Comparison of ENCODE assay signal across 14 cellular contexts in genomic region chr1:16085521-16085920, GRCh38. TPM values are rescaled to one million over a fixed set of nuclear protein-coding genes. Genes with fewer than 3 reads are reported as not detected.
DNase-seq lines count a peak whose midpoint lies in the region; ATAC-seq, FAIRE-seq and TF ChIP-seq lines count a peak whose summit lies in the region.
"Had no signal": no experiment of that assay in that cellular context is flagged by ENCODE, and none has a peak within 500 bp of the region (broad histone marks: within the 10 kb centered on the region; RNA-seq: fewer than 3 reads in every experiment).

No MANE protein-coding gene starts in this region.

- H4K20me1 ChIP-seq in OCI-LY3 (ENCODE audit: insufficient read depth, low read length) (no peaks in the 10 kb centered on the region), endothelial cell of umbilical vein (replicated peaks; ENCODE audit: control insufficient read depth, extremely low read depth, insufficient read depth, low read length) (no peaks in the 10 kb centered on the region)

- CTCF ChIA-PET in endothelial cell of umbilical vein (lab: Charles Lee) = no interaction called here

- POLR2A ChIA-PET in endothelial cell of umbilical vein (lab: Charles Lee) = no interaction called here

- H3K36me3 ChIP-seq in OCI-LY3 (replicated peaks; ENCODE audit: low read depth, low read length) (no peaks in the 10 kb centered on the region), endothelial cell of umbilical vein (ENCODE audit: control insufficient read depth in 2 of 2, extremely low read depth in 1 of 2, insufficient read depth in 2 of 2, low read length in 2 of 2) (no peaks in the 10 kb centered on the region), upper lobe of right lung (no peaks in the 10 kb centered on the region)

- H3K27ac ChIP-seq in OCI-LY3 (ENCODE audit: low read length) (no peak overlapping the region), endothelial cell of umbilical vein (ENCODE audit: insufficient read depth, low read depth, low read length) (no peak overlapping the region), upper lobe of right lung (no peak overlapping the region)

- TF ChIP-seq POLR2A in GM12891 (IDR thresholded peaks at IDR 0.05; ENCODE audit: low read depth, low read length) (no peak), endothelial cell of umbilical vein (IDR thresholded peaks at IDR 0.05; ENCODE audit: low read depth, low read length) (no peak)

- H3K79me2 ChIP-seq in OCI-LY3 (ENCODE audit: low read length) = no peaks in the 10 kb centered on the region
- H3K79me2 ChIP-seq in endothelial cell of umbilical vein (ENCODE audit: control insufficient read depth, insufficient read depth, low read length) = no peaks in the 10 kb centered on the region

- H3K27me3 ChIP-seq in OCI-LY3 (ENCODE audit: low read depth, low read length) = no peaks in the 10 kb centered on the region
- no peaks in the 10 kb centered on the region for H3K27me3 ChIP-seq in endothelial cell of umbilical vein (ENCODE audit: control insufficient read depth in 2 of 2, insufficient read depth in 2 of 2, low read length in 2 of 2)
- no peaks in the 10 kb centered on the region for H3K27me3 ChIP-seq in upper lobe of right lung

- H3K9me3 ChIP-seq in OCI-LY3 (ENCODE audit: insufficient read depth, low read length) (no peaks in the 10 kb centered on the region), endothelial cell of umbilical vein (replicated peaks; ENCODE audit: control insufficient read depth, insufficient read depth, low read length) (no peaks in the 10 kb centered on the region), upper lobe of right lung (no peaks in the 10 kb centered on the region)

- H3K9ac ChIP-seq in OCI-LY3 (ENCODE audit: low read length) = no peak overlapping the region
- no peak overlapping the region for H3K9ac ChIP-seq in endothelial cell of umbilical vein (replicated peaks; ENCODE audit: extremely low read depth, insufficient read depth, low read length)

- peak; percentile 17 for ATAC-seq in upper lobe of right lung
- ATAC-seq in GM18517 (IDR thresholded peaks at IDR 0.05; ENCODE audit: unreplicated experiment) = no peak

- no peaks in the 10 kb centered on the region for H3K9me1 ChIP-seq in endothelial cell of umbilical vein (replicated peaks; ENCODE audit: control insufficient read depth, extremely low read depth, insufficient read depth, low read length)

- H3K4me1 ChIP-seq in OCI-LY3 (ENCODE audit: low read length) (peaks cover 21% of the 10 kb centered on the region), endothelial cell of umbilical vein (ENCODE audit: control insufficient read depth, extremely low read depth, insufficient read depth, low read length) (no peaks in the 10 kb centered on the region), upper lobe of right lung (peaks cover 4% of the 10 kb centered on the region)

- dilution Hi-C loops in endothelial cell of umbilical vein (cut with MboI; ENCODE audit: extremely low pct_ligation_motif_present, low sequenced_read_pairs) = no loop called here

- H2AFZ ChIP-seq in OCI-LY3 (ENCODE audit: low read depth, low read length) = peak overlapping the region; percentile 65; the same call in 1 of the 2 replicates
- H2AFZ ChIP-seq in endothelial cell of umbilical vein (ENCODE audit: low read depth, low read length) = peak overlapping the region; percentile 85

- TF ChIP-seq CTCF in OCI-LY3 (IDR thresholded peaks at IDR 0.05; ENCODE audit: low read depth, low read length) (no peak), endothelial cell of umbilical vein (IDR thresholded peaks at IDR 0.05; ENCODE audit: extremely low read depth in 1 of 2, insufficient read depth in 1 of 2, low read depth in 1 of 2, low read length in 2 of 2) (no peak), upper lobe of right lung (IDR thresholded peaks at IDR 0.05) (no peak)

- FAIRE-seq in GM12891 (lab: Jason Lieb, UNC) (no peak), endothelial cell of umbilical vein (lab: Jason Lieb, UNC) (peak; percentile 49)
- FAIRE-seq: RCC 7860 had no signal

- intact Hi-C loops in endothelial cell of umbilical vein (cut with micrococcal nuclease) = loop anchor here (5.0 kb wide), 1 partner anchor 37 kb away; no protein-coding TSS in a partner anchor
- intact Hi-C loops in upper lobe of right lung (cut with DNase I) = no loop called here

- no peak overlapping the region for H3K4me2 ChIP-seq in OCI-LY3 (ENCODE audit: low read length)
- no peak overlapping the region for H3K4me2 ChIP-seq in endothelial cell of umbilical vein (ENCODE audit: insufficient read depth, low read length)

- BruUV-seq in endothelial cell of umbilical vein (replicated peaks; lab: Mats Ljungman, UMichigan) = no TSS peak

- H3K4me3 ChIP-seq in OCI-LY3 (ENCODE audit: low read length) = no peak overlapping the region
- no peak overlapping the region for H3K4me3 ChIP-seq in endothelial cell of umbilical vein (replicated peaks in 1 of 3; ENCODE audit: insufficient read depth in 1 of 3, low read depth in 1 of 3, low read length in 3 of 3)
- H3K4me3 ChIP-seq in upper lobe of right lung = no peak overlapping the region

- DNase-seq in GM12891 (ENCODE audit: insufficient read length, low spot score) (no peak), endothelial cell of umbilical vein (ENCODE audit: low read depth, low spot score) (no peak), upper lobe of right lung (no peak), NCI-H187 (lab: John Stamatoyannopoulos, UW) (no peak)
- no peak for DNase-seq in stimulated activated CD4-positive, alpha-beta T cell treated with anti-CD3 and anti-CD28 coated beads, Interleukin-15, amount 100 ng/mL, for 24 hours
- DNase-seq: NCI-H1092, NCI-H1694, NCI-H446, NCI-H748 treated with DMSO at 0.1 percent for 48 hours, SHP77 treated with DMSO at 0.1 percent for 48 hours had no signal

TF ChIP-seq in GM12891, 5 proteins besides CTCF, POLR2A, EP300 and RAD21:
- TF ChIP-seq SPI1 (IDR thresholded peaks at IDR 0.05; ENCODE audit: low read depth, low read length) = peak; percentile 42; the same call in 1 of the 2 replicates
- TF ChIP-seq POU2F2 (IDR thresholded peaks at IDR 0.05; ENCODE audit: low read depth, low read length) = no peak
TF ChIP-seq in GM12891: peak in this region for 1.

TF ChIP-seq in endothelial cell of umbilical vein, 7 proteins besides CTCF, POLR2A, EP300 and RAD21:
- TF ChIP-seq MAX (IDR thresholded peaks at IDR 0.05; ENCODE audit: insufficient read depth, insufficient read length) (no peak), EZH2 (IDR thresholded peaks at IDR 0.05; ENCODE audit: borderline replicate concordance, low read depth, low read length, severe bottlenecking) (no peak), FOS (IDR thresholded peaks at IDR 0.05; ENCODE audit: borderline replicate concordance, insufficient read depth, low read length) (no peak), POLR2AphosphoS5 (IDR thresholded peaks at IDR 0.05; ENCODE audit: insufficient read depth, low read depth, low read length) (no peak), GATA2 (IDR thresholded peaks at IDR 0.05; ENCODE audit: insufficient read depth, insufficient read length, low read depth, low read length) (no peak), MYC (IDR thresholded peaks at IDR 0.05; ENCODE audit: low read depth, low read length) (no peak), JUN (IDR thresholded peaks at IDR 0.05; ENCODE audit: borderline replicate concordance, insufficient read depth, insufficient read length, low read depth) (no peak)

RNA-seq across cellular contexts. Expression of gene FAM131C, which starts 12.1 kb away (rescaled TPM):
- polyA plus RNA-seq in GM12891 (2012; ENCODE audit: low read depth, missing spikeins) = not detected
- 0.44 TPM in 1 of 2 replicates, not detected in the other for total RNA-seq in endothelial cell of umbilical vein
- 0.23 and 0.32 TPM in 2 replicates for polyA plus RNA-seq in endothelial cell of umbilical vein
- polyA plus RNA-seq in endothelial cell of umbilical vein (2011; cell fraction: cytosol; rRNA removed) = 0.17 and 0.23 TPM in 2 replicates
- polyA plus RNA-seq in endothelial cell of umbilical vein (2011; cell fraction: nucleus; rRNA removed) = 0.13 and 0.25 TPM in 2 replicates
- 0.70 and 1.3 TPM in 2 replicates for polyA plus RNA-seq in endothelial cell of umbilical vein (2012)
- polyA minus RNA-seq in endothelial cell of umbilical vein = not detected in 2 replicates
- polyA minus RNA-seq in endothelial cell of umbilical vein (2011; cell fraction: cytosol; rRNA and poly(A)+ RNA removed) = 1.3 TPM
- not detected in 2 replicates for polyA minus RNA-seq in endothelial cell of umbilical vein (2011; cell fraction: nucleus; rRNA and poly(A)+ RNA removed)
- total RNA-seq in upper lobe of right lung = not detected

RNA-seq across cellular contexts. Expression of gene CLCNKB, which starts 41.9 kb away (rescaled TPM):
- polyA plus RNA-seq in GM12891 (2012; ENCODE audit: low read depth, missing spikeins) = not detected
- total RNA-seq in endothelial cell of umbilical vein (not detected in 2 replicates), upper lobe of right lung (0.35 TPM)
- 0.18 and 0.40 TPM in 2 replicates for polyA plus RNA-seq in endothelial cell of umbilical vein
- 0.10 TPM in 2 replicates for polyA plus RNA-seq in endothelial cell of umbilical vein (2011; cell fraction: cytosol; rRNA removed)
- 0.53 and 0.60 TPM in 2 replicates for polyA plus RNA-seq in endothelial cell of umbilical vein (2011; cell fraction: nucleus; rRNA removed)
- polyA plus RNA-seq in endothelial cell of umbilical vein (2012) = not detected in 2 replicates
- polyA minus RNA-seq in endothelial cell of umbilical vein = 1.2 TPM in 1 of 2 replicates, not detected in the other
- not detected for polyA minus RNA-seq in endothelial cell of umbilical vein (2011; cell fraction: cytosol; rRNA and poly(A)+ RNA removed)
- not detected in 2 replicates for polyA minus RNA-seq in endothelial cell of umbilical vein (2011; cell fraction: nucleus; rRNA and poly(A)+ RNA removed)
- total RNA-seq: HT1080 had no signal
